In the genomic region with DNA sequence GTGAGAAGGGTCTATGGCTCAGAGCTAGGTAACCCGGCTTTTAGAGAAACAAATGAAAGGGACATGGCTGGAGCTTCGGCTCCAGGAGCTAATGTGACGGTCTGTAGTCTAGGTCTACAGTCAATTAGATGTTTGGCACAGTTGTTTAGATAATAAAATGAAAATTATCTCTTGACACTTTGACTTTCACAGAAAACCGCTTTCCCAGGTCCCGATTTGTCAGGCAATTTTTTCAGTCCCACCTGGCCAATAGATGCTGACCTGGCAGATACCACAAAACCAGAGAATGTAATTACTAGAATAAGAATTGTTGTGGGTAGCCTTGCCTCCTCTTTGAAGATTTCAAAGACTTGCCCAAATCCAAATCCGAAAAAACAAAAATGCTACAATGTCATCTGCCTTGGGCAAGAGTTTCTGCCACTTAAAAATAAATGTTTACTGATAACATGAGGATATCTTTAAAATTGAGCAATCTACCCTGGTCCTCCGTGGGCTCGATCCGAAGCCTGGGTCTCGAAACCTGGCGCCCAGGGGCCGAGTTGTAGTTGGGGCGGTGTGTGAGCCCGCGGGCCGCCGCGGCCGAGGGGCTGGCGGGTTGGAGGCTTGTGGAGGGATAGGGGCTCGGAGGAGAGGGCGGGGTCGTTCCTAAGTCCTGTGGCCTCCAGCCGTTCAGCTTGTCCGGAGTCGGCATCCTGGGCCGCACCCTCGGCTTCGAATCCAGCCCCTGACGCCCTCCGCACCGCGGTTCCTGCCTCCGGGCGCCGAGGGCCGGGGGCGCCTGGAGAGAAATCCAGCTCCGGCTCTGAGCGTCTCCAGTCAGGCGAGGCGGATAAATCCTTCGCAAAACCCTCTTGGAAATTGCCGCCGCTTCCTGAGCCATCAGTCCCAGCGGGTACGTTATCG, we compare ENCODE assay signal across 11 cellular contexts. TPM values are rescaled to one million over a fixed set of nuclear protein-coding genes. Genes with fewer than 3 reads are reported as not detected.
DNase-seq lines count a peak whose midpoint lies in the region; ATAC-seq and TF ChIP-seq lines count a peak whose summit lies in the region.
"Had no signal": no experiment of that assay in that cellular context is flagged by ENCODE, and none has a peak within 500 bp of the region (broad histone marks: within the 10 kb centered on the region; RNA-seq: fewer than 3 reads in every experiment).

No MANE protein-coding gene starts in this region.

- H3K9ac ChIP-seq in stomach smooth muscle (ENCODE audit: low read length in 2 of 2) = no peak overlapping the region

- no peaks in the 10 kb centered on the region for H3K9me3 Mint-ChIP-seq in activated naive CD4-positive, alpha-beta T cell treated with anti-CD3 and anti-CD28 coated beads, Interleukin-2, amount 50 U/mL, for 24 hours
- no peaks in the 10 kb centered on the region for H3K9me3 Mint-ChIP-seq in activated naive CD4-positive, alpha-beta T cell treated with anti-CD3 and anti-CD28 coated beads, Interleukin-2, amount 50 U/mL, for 72 hours

- H3K4me3 Mint-ChIP-seq in activated naive CD4-positive, alpha-beta T cell treated with anti-CD3 and anti-CD28 coated beads, Interleukin-2, amount 50 U/mL, for 24 hours = peak overlapping the region; percentile 51

- peaks cover 7% of the 10 kb centered on the region for H3K9me3 ChIP-seq in WERI-Rb-1 (ENCODE audit: severe bottlenecking)
- H3K9me3 ChIP-seq in stomach smooth muscle (ENCODE audit: control insufficient read depth in 2 of 2, low read length in 2 of 2) = no peaks in the 10 kb centered on the region
- no peaks in the 10 kb centered on the region for H3K9me3 ChIP-seq in vagina

- H3K27me3 Mint-ChIP-seq in activated naive CD4-positive, alpha-beta T cell treated with anti-CD3 and anti-CD28 coated beads, Interleukin-2, amount 50 U/mL, for 24 hours = peaks cover 58% of the 10 kb centered on the region

- H3K27me3 ChIP-seq in WERI-Rb-1 (ENCODE audit: insufficient read depth, low read depth, severe bottlenecking) = peaks cover 32% of the 10 kb centered on the region
- H3K27me3 ChIP-seq in stomach smooth muscle (ENCODE audit: control insufficient read depth in 1 of 2, insufficient read depth in 2 of 2, low read length in 2 of 2) = peaks cover 80 to 100% of the 10 kb centered on the region in 2 donors
- peaks cover 51% of the 10 kb centered on the region for H3K27me3 ChIP-seq in vagina

- no peak for TF ChIP-seq POLR2A in vagina (IDR thresholded peaks at IDR 0.05)

- peaks cover 34% of the 10 kb centered on the region for H3K4me1 Mint-ChIP-seq in activated naive CD4-positive, alpha-beta T cell treated with anti-CD3 and anti-CD28 coated beads, Interleukin-2, amount 50 U/mL, for 24 hours

- intact Hi-C loops in vagina (cut with DNase I) = no loop called here

- H3K36me3 Mint-ChIP-seq in activated naive CD4-positive, alpha-beta T cell treated with anti-CD3 and anti-CD28 coated beads, Interleukin-2, amount 50 U/mL, for 24 hours = no peaks in the 10 kb centered on the region
- no peaks in the 10 kb centered on the region for H3K36me3 Mint-ChIP-seq in activated naive CD4-positive, alpha-beta T cell treated with anti-CD3 and anti-CD28 coated beads, Interleukin-2, amount 50 U/mL, for 72 hours

- DNase-seq in activated naive CD4-positive, alpha-beta T cell treated with anti-CD3 and anti-CD28 coated beads, Interleukin-2, amount 50 U/mL, for 72 hours (ENCODE audit: low spot score in 2 of 2) = no peak
- DNase-seq in WERI-Rb-1 = peak; percentile 65
- peak; percentile 56 for DNase-seq in islet precursor cell
- no peak for DNase-seq in A172 (ENCODE audit: low spot score)
- DNase-seq in vagina (ENCODE audit: extremely low spot score in 2 of 2) = no peak
- DNase-seq: NCI-H187 had no signal

- TF ChIP-seq CTCF in WERI-Rb-1 (IDR thresholded peaks at IDR 0.05; ENCODE audit: low read depth, low read length) = no peak
- no peak for TF ChIP-seq CTCF in vagina (IDR thresholded peaks at IDR 0.05)

- peaks cover 56% of the 10 kb centered on the region for H3K4me1 ChIP-seq in stomach smooth muscle (ENCODE audit: control insufficient read depth, insufficient read depth, low read length)
- H3K4me1 ChIP-seq in vagina = peaks cover 66% of the 10 kb centered on the region

- H3K27ac Mint-ChIP-seq in activated naive CD4-positive, alpha-beta T cell treated with anti-CD3 and anti-CD28 coated beads, Interleukin-2, amount 50 U/mL, for 24 hours = no peak overlapping the region
- peak overlapping the region in 1 of 2 donors; percentile 29 for H3K27ac Mint-ChIP-seq in activated naive CD4-positive, alpha-beta T cell treated with anti-CD3 and anti-CD28 coated beads, Interleukin-2, amount 50 U/mL, for 72 hours

- H3K4me3 ChIP-seq in WERI-Rb-1 (ENCODE audit: low read depth, low read length) (peak overlapping the region; percentile 59), stomach smooth muscle (ENCODE audit: low read length in 2 of 2) (peak overlapping the region; percentile 43 to 60), vagina (peak overlapping the region in 1 of 2 donors; percentile 26)

- ATAC-seq in activated naive CD4-positive, alpha-beta T cell treated with anti-CD3 and anti-CD28 coated beads, Interleukin-2, amount 50 U/mL, for 72 hours = no peak
- no peak for ATAC-seq in GM19023 (IDR thresholded peaks at IDR 0.05; ENCODE audit: unreplicated experiment)

- no peak overlapping the region for H3K27ac ChIP-seq in WERI-Rb-1
- H3K27ac ChIP-seq in stomach smooth muscle (ENCODE audit: low read length) = no peak overlapping the region
- H3K27ac ChIP-seq in vagina = no peak overlapping the region
- H3K27ac ChIP-seq: C4-2B had no signal

- H3K36me3 ChIP-seq in WERI-Rb-1 = peaks cover 16% of the 10 kb centered on the region
- no peaks in the 10 kb centered on the region for H3K36me3 ChIP-seq in stomach smooth muscle (ENCODE audit: control insufficient read depth in 2 of 2, insufficient read depth in 2 of 2, low read length in 2 of 2)
- no peaks in the 10 kb centered on the region for H3K36me3 ChIP-seq in vagina

RNA-seq across cellular contexts. Expression of a gene that starts 2.3 kb away (rescaled TPM):
- not detected for total RNA-seq in activated naive CD4-positive, alpha-beta T cell treated with anti-CD3 and anti-CD28 coated beads, Interleukin-2, amount 50 U/mL, for 72 hours
- 0.34 and 0.50 TPM in 2 replicates for total RNA-seq in A172 (2014; rRNA removed; shearing (Covaris generic))
- not detected for total RNA-seq in vagina
- total RNA-seq: T-helper 2 cell treated with Interferon-gamma antibody and Interleukin-4, amounts not matched to agents 100 ng/mL and 5 ng/mL, for 36 hours had no signal

RNA-seq across cellular contexts. Expression of a gene that starts 32.5 kb away (rescaled TPM):
- total RNA-seq in activated naive CD4-positive, alpha-beta T cell treated with anti-CD3 and anti-CD28 coated beads, Interleukin-2, amount 50 U/mL, for 72 hours = 1 to 10 TPM; 6.6 to 9.3 TPM
- total RNA-seq in A172 (2014; rRNA removed; shearing (Covaris generic)) = 84.0 and 104 TPM in 2 replicates
- 45.7 TPM for total RNA-seq in vagina

Comparison
In these comparisons a context has a peak if more than half of its experiments do, and no peak if none do; other contexts are left out.
1. DNase-seq: peak in WERI-Rb-1 (single experiment) and islet precursor cell (single experiment); none in activated naive CD4-positive, alpha-beta T cell treated with anti-CD3 and anti-CD28 coated beads, Interleukin-2, amount 50 U/mL, for 72 hours (0 of 2), A172 (single experiment) and vagina (0 of 2).